16 cellular contexts compared by ENCODE assay signal in genomic region chr1:98793136-98793535, GRCh38.
"Had no signal": no experiment of that assay in that cellular context is flagged by ENCODE, and none has a peak within 500 bp of the region (broad histone marks: within the 10 kb centered on the region; RNA-seq: fewer than 3 reads in every experiment).

No MANE protein-coding gene starts in this region.

- ATAC-seq: effector memory CD8-positive, alpha-beta T cell; gastrocnemius medialis; heart right ventricle; left lobe of liver; natural killer cell treated with Interleukin-12 subunit alpha and Interleukin-12 subunit beta and Interleukin-15 and Interleukin-18, amount 100 ng/mL, for 72 hours had no signal

- H3K9me3 ChIP-seq: gastrocnemius medialis, heart right ventricle, ovary, right atrium auricular region, sigmoid colon, thyroid gland had no signal

- H3K9ac ChIP-seq: neural progenitor cell had no signal

- H3K4me2 ChIP-seq: neural progenitor cell had no signal

- H3K4me1 ChIP-seq: gastrocnemius medialis, heart right ventricle, neural progenitor cell, sigmoid colon, thyroid gland had no signal

- H3K27ac ChIP-seq: gastrocnemius medialis, heart right ventricle, neural progenitor cell, ovary, right atrium auricular region, sigmoid colon, thyroid gland had no signal

- H3K36me3 ChIP-seq: gastrocnemius medialis, heart right ventricle, neural progenitor cell, ovary, right atrium auricular region, sigmoid colon, thyroid gland had no signal

- H3K4me3 ChIP-seq: gastrocnemius medialis, heart right ventricle, neural progenitor cell, ovary, right atrium auricular region, sigmoid colon, thyroid gland had no signal

- DNase-seq: effector memory CD8-positive, alpha-beta T cell; gastrocnemius medialis; heart right ventricle; islet precursor cell; midbrain; nucleus accumbens; ovary; sigmoid colon; small intestine; stimulated activated CD4-positive, alpha-beta T cell treated with anti-CD3 and anti-CD28 coated beads, Interleukin-12 subunit alpha, Interleukin-12 subunit beta, amount 100 ng/mL, for 4 hours; stimulated activated naive CD4-positive, alpha-beta T cell treated with Interleukin-2 at 50 U/mL for 16 hours; thyroid gland had no signal

- H3K27me3 ChIP-seq: gastrocnemius medialis, heart right ventricle, neural progenitor cell, ovary, right atrium auricular region, sigmoid colon, thyroid gland had no signal
